14 cellular contexts compared by ENCODE assay signal in the genomic region with DNA sequence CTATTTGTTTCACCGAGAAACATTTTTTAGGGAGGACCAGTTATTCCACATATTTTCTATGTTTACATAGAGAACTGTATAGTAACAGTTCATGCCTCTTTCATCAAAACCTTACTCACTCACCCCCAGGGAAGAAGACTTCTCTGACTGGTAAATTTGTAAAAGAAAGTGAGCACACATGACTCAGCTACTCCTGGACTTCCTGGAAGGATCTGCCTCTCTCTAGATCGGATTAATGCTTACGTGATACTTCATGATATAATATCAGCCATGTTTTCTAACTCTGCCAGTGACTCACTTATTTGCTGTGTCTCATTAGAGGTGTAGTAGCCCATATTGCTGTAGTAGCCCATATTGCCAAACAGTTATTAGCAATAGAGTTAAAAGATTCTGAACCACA.
A peak's percentile ranks its signal among the peaks of the same experiment; 100 is the strongest.
DNase-seq lines count a peak whose midpoint lies in the region; TF ChIP-seq lines count a peak whose summit lies in the region.
"Had no signal": no experiment of that assay in that cellular context is flagged by ENCODE, and none has a peak within 500 bp of the region (broad histone marks: within the 10 kb centered on the region; RNA-seq: fewer than 3 reads in every experiment).

No MANE protein-coding gene starts in this region.

- TF ChIP-seq CTCF in fibroblast of pulmonary artery (IDR thresholded peaks at IDR 0.05; ENCODE audit: low read length, missing control alignments) = no peak

- no peak overlapping the region for H3K9ac ChIP-seq in adipocyte (ENCODE audit: low read length)

- H3K4me1 ChIP-seq in adipocyte (ENCODE audit: control insufficient read depth, insufficient read depth, low read length) = no peaks in the 10 kb centered on the region
- H3K4me1 ChIP-seq: prostate gland had no signal

- H3K4me3 ChIP-seq in adipocyte (ENCODE audit: low read length) (no peak overlapping the region), fibroblast of pulmonary artery (replicated peaks; ENCODE audit: low read depth, low read length) (no peak overlapping the region)
- H3K4me3 ChIP-seq: prostate gland had no signal

- no peaks in the 10 kb centered on the region for H3K27me3 ChIP-seq in adipocyte (replicated peaks; ENCODE audit: control insufficient read depth, insufficient read depth, low read length)

- H3K9me3 ChIP-seq in adipocyte (ENCODE audit: control insufficient read depth, low read length) = no peaks in the 10 kb centered on the region
- H3K9me3 ChIP-seq: prostate gland had no signal

- no peaks in the 10 kb centered on the region for H3K36me3 ChIP-seq in adipocyte (ENCODE audit: control insufficient read depth, insufficient read depth, low read length, severe bottlenecking)
- H3K36me3 ChIP-seq: prostate gland had no signal

- DNase-seq in HPDE6-E6E7 (ENCODE audit: extremely low spot score) = peak; percentile 78
- DNase-seq in adipocyte (ENCODE audit: low read depth) = peak; percentile 81
- peak; percentile 37 for DNase-seq in fibroblast of pulmonary artery (ENCODE audit: low read depth)
- DNase-seq in smooth muscle cell of the brain vasculature (ENCODE audit: low read depth, low spot score) = peak; percentile 23
- DNase-seq in AG08395 (ENCODE audit: low spot score) = no peak
- DNase-seq in NCI-H510A (lab: John Stamatoyannopoulos, UW) = no peak
- no peak for DNase-seq in activated naive CD4-positive, alpha-beta T cell treated with Interleukin-2 at 50 U/mL for 16 hours
- DNase-seq: activated CD4-positive, alpha-beta T cell treated with anti-CD3 and anti-CD28 coated beads, Interleukin-2, amount 50 U/mL, for 48 hours; activated naive CD4-positive, alpha-beta T cell; dermis blood vessel endothelial cell; NCI-H1436 treated with DMSO at 0.1 percent for 48 hours; NCI-H774; SW 1271 had no signal

Comparison
In these comparisons a context has a peak if more than half of its experiments do, and no peak if none do; other contexts are left out.
1. DNase-seq: peak in HPDE6-E6E7 (single experiment), adipocyte (single experiment), fibroblast of pulmonary artery (single experiment) and smooth muscle cell of the brain vasculature (single experiment); none in AG08395 (single experiment), NCI-H510A (single experiment) and activated naive CD4-positive, alpha-beta T cell treated with Interleukin-2 at 50 U/mL for 16 hours (single experiment).